ENCODE assay signal across 23 cellular contexts in genomic region chr3:140378571-140379340, GRCh38.
DNase-seq lines count a peak whose midpoint lies in the region; ATAC-seq, FAIRE-seq and TF ChIP-seq lines count a peak whose summit lies in the region.
"Had no signal": no experiment of that assay in that cellular context is flagged by ENCODE, and none has a peak within 500 bp of the region (broad histone marks: within the 10 kb centered on the region; RNA-seq: fewer than 3 reads in every experiment).

No MANE protein-coding gene starts in this region.

- TF ChIP-seq CTCF in mammary epithelial cell (conservative IDR thresholded peaks at IDR 0.05 in 1 of 2, IDR thresholded peaks at IDR 0.05 in 1 of 2; ENCODE audit: extremely low read depth in 1 of 2, insufficient read depth in 1 of 2, low read depth in 1 of 2, low read length in 2 of 2) (no peak), MCF 10A (IDR thresholded peaks at IDR 0.05; ENCODE audit: unreplicated experiment) (no peak), bronchial epithelial cell (IDR thresholded peaks at IDR 0.05; ENCODE audit: insufficient read depth, low read length, severe bottlenecking) (no peak)

- in situ Hi-C loops in mammary epithelial cell (cut with MboI; ENCODE audit: low sequenced_read_pairs in 2 of 2), result no loop called here

- POLR2A ChIA-PET in MCF 10A (lab: Yijun Ruan, JAX) (no interaction called here), HEK293T (lab: Yijun Ruan, JAX) (no interaction called here)

- intact Hi-C loops in mammary epithelial cell (cut with micrococcal nuclease) (loop anchor here (5.0 kb wide), 1 partner anchor 174 kb away; no protein-coding TSS in a partner anchor), MCF 10A (cut with micrococcal nuclease) (no loop called here)

- H3K27me3 ChIP-seq in mammary epithelial cell (ENCODE audit: insufficient read depth, low read length) (no peaks in the 10 kb centered on the region), bronchial epithelial cell (ENCODE audit: control insufficient read depth, insufficient read depth, low read length) (no peaks in the 10 kb centered on the region)
- H3K27me3 ChIP-seq: BLaER1 had no signal

- no peaks in the 10 kb centered on the region for H3K9me3 Mint-ChIP-seq in MCF 10A (ENCODE audit: unreplicated experiment)
- H3K9me3 Mint-ChIP-seq in activated T-cell treated with anti-CD3 and anti-CD28 coated beads, Interleukin-2, amount 50 U/mL, for 72 hours, result peaks cover 0 to 4% of the 10 kb centered on the region in 2 donors
- H3K9me3 Mint-ChIP-seq: CD8-positive, alpha-beta T cell had no signal

- H3K27ac Mint-ChIP-seq in MCF 10A (ENCODE audit: low read depth, unreplicated experiment), result no peak overlapping the region
- H3K27ac Mint-ChIP-seq in activated T-cell treated with anti-CD3 and anti-CD28 coated beads, Interleukin-2, amount 50 U/mL, for 72 hours, result no peak overlapping the region
- H3K27ac Mint-ChIP-seq: CD8-positive, alpha-beta T cell had no signal

- H3K4me2 ChIP-seq in mammary epithelial cell (ENCODE audit: insufficient read depth, low read depth, low read length), result no peak overlapping the region
- H3K4me2 ChIP-seq: BLaER1, PC-9 had no signal

- ATAC-seq in activated T-cell treated with anti-CD3 and anti-CD28 coated beads, Interleukin-2, amount 50 U/mL, for 72 hours (replicated peaks in 1 of 2), result no peak
- no peak for ATAC-seq in GM21367 (IDR thresholded peaks at IDR 0.05; ENCODE audit: unreplicated experiment)
- ATAC-seq: CD8-positive, alpha-beta T cell; GM12878 had no signal

- CTCF ChIA-PET in mammary epithelial cell (lab: Charles Lee; ENCODE audit: low non-redundant PET), result no interaction called here
- CTCF ChIA-PET in MCF 10A (lab: Yijun Ruan, JAX), result interaction anchor here (0.7 to 1.1 kb wide), 2 partner anchors 18 to 124 kb away, joined by 3 to 4 read pairs; no protein-coding TSS in a partner anchor
- CTCF ChIA-PET in HEK293T (lab: Yijun Ruan, JAX), result no interaction called here

- H3K79me2 ChIP-seq in mammary epithelial cell (ENCODE audit: insufficient read depth, low read length), result no peaks in the 10 kb centered on the region

- H4K20me1 ChIP-seq in mammary epithelial cell (ENCODE audit: insufficient read depth, low read length), result no peaks in the 10 kb centered on the region
- H4K20me1 ChIP-seq: BLaER1 had no signal

- H3K4me3 ChIP-seq in mammary epithelial cell (replicated peaks in 1 of 3; ENCODE audit: insufficient read depth in 1 of 3, low read depth in 2 of 3, low read length in 3 of 3) (no peak overlapping the region), bronchial epithelial cell (ENCODE audit: low read depth, low read length) (no peak overlapping the region)
- H3K4me3 ChIP-seq: BLaER1, GM12878, PC-9 had no signal

- no peaks in the 10 kb centered on the region for H3K4me1 ChIP-seq in mammary epithelial cell (ENCODE audit: insufficient read depth, low read length)

- dilution Hi-C loops in mammary epithelial cell (cut with HindIII; ENCODE audit: low sequenced_read_pairs), result no loop called here

- H3K9me3 ChIP-seq in mammary epithelial cell (replicated peaks; ENCODE audit: insufficient read depth, low read length), result no peaks in the 10 kb centered on the region
- H3K9me3 ChIP-seq: BLaER1 had no signal

- no peak overlapping the region for H3K9ac ChIP-seq in mammary epithelial cell (ENCODE audit: insufficient read depth, low read length)
- H3K9ac ChIP-seq: BLaER1 had no signal

- no peaks in the 10 kb centered on the region for H3K36me3 Mint-ChIP-seq in MCF 10A (ENCODE audit: insufficient read depth, unreplicated experiment)
- no peaks in the 10 kb centered on the region for H3K36me3 Mint-ChIP-seq in activated T-cell treated with anti-CD3 and anti-CD28 coated beads, Interleukin-2, amount 50 U/mL, for 72 hours (ENCODE audit: insufficient read depth in 2 of 2)
- H3K36me3 Mint-ChIP-seq: CD8-positive, alpha-beta T cell had no signal

- FAIRE-seq in bronchial epithelial cell (lab: Jason Lieb, UNC), result peak; percentile 68
- FAIRE-seq: A204.1, D721Med, GM12878, H54 had no signal

- H2AFZ ChIP-seq in mammary epithelial cell (ENCODE audit: low read depth, low read length), result no peak overlapping the region
- H2AFZ ChIP-seq: PC-9 had no signal

- WGBS in mammary epithelial cell (ENCODE audit: low coverage, missing lambda C conversion rate), result 33% methylated on average over 3 of the region's 3 CpGs

- no peaks in the 10 kb centered on the region for H3K27me3 Mint-ChIP-seq in MCF 10A (ENCODE audit: insufficient read depth, unreplicated experiment)
- H3K27me3 Mint-ChIP-seq in activated T-cell treated with anti-CD3 and anti-CD28 coated beads, Interleukin-2, amount 50 U/mL, for 72 hours (ENCODE audit: low read depth), result peaks cover 13% of the 10 kb centered on the region

- H3K27ac ChIP-seq in mammary epithelial cell (ENCODE audit: insufficient read depth, low read depth, low read length), result no peak overlapping the region
- H3K27ac ChIP-seq: BLaER1, HL-60, PC-9 had no signal

- H3K4me1 Mint-ChIP-seq in MCF 10A (ENCODE audit: insufficient read depth, unreplicated experiment), result peaks cover 6% of the 10 kb centered on the region
- peaks cover 11% of the 10 kb centered on the region for H3K4me1 Mint-ChIP-seq in activated T-cell treated with anti-CD3 and anti-CD28 coated beads, Interleukin-2, amount 50 U/mL, for 72 hours (ENCODE audit: low read depth)

- BruUV-seq in mammary epithelial cell (replicated peaks; lab: Mats Ljungman, UMichigan) (no TSS peak), MCF 10A (replicated peaks; lab: Mats Ljungman, UMichigan) (no TSS peak)

- DNase-seq in mammary epithelial cell (peak; percentile 34), MCF 10A (ENCODE audit: unreplicated experiment) (no peak), bronchial epithelial cell (ENCODE audit: low read depth) (peak; percentile 41), kidney tubule cell (ENCODE audit: low spot score) (peak; percentile 22), superior temporal gyrus (ENCODE audit: extremely low spot score) (peak; percentile 63), HEK293T (ENCODE audit: extremely low spot score) (no peak)
- DNase-seq in activated T-cell treated with anti-CD3 and anti-CD28 coated beads, Interleukin-2, amount 50 U/mL, for 72 hours, result no peak
- DNase-seq: CD8-positive, alpha-beta T cell; DND-41; GDM1; NCI-H1417 treated with DMSO at 0.1 percent for 48 hours; NCI-H1930; NCI-H2171 treated with DMSO at 0.1 percent for 48 hours; NCI-H510A; NCI-H774; PC-9 had no signal

- H3K36me3 ChIP-seq in mammary epithelial cell (ENCODE audit: insufficient read depth, low read length), result no peaks in the 10 kb centered on the region
- no peaks in the 10 kb centered on the region for H3K36me3 ChIP-seq in bronchial epithelial cell (ENCODE audit: control insufficient read depth, insufficient read depth, low read length)
- H3K36me3 ChIP-seq: BLaER1 had no signal

- no peak overlapping the region for H3K4me3 Mint-ChIP-seq in MCF 10A (ENCODE audit: unreplicated experiment)
- no peak overlapping the region for H3K4me3 Mint-ChIP-seq in activated T-cell treated with anti-CD3 and anti-CD28 coated beads, Interleukin-2, amount 50 U/mL, for 72 hours
- H3K4me3 Mint-ChIP-seq: CD8-positive, alpha-beta T cell had no signal

TF ChIP-seq in HEK293T, 16 proteins besides CTCF, POLR2A, EP300 and RAD21:
- TF ChIP-seq ELF4 (IDR thresholded peaks at IDR 0.05) (no peak), FOXM1 (IDR thresholded peaks at IDR 0.05; ENCODE audit: borderline replicate concordance) (no peak), FOXA1 (IDR thresholded peaks at IDR 0.05) (no peak), BHLHE40 (IDR thresholded peaks at IDR 0.05; ENCODE audit: borderline replicate concordance) (no peak), PKNOX1 (IDR thresholded peaks at IDR 0.05) (no peak)

Comparison
In these comparisons a context has a peak if more than half of its experiments do, and no peak if none do; other contexts are left out.
1. DNase-seq: peak in mammary epithelial cell (single experiment), bronchial epithelial cell (single experiment), kidney tubule cell (single experiment) and superior temporal gyrus (single experiment); none in MCF 10A (single experiment), activated T-cell treated with anti-CD3 and anti-CD28 coated beads, Interleukin-2, amount 50 U/mL, for 72 hours (0 of 2) and HEK293T (single experiment).